ENCODE assay signal across 8 cellular contexts in genomic region chr7:47576031-47576908, GRCh38. TPM values are rescaled to one million over a fixed set of nuclear protein-coding genes. Genes with fewer than 3 reads are reported as not detected.
DNase-seq lines count a peak whose midpoint lies in the region; ATAC-seq and TF ChIP-seq lines count a peak whose summit lies in the region.

No MANE protein-coding gene starts in this region.

- intact Hi-C loops in Right ventricle myocardium inferior (cut with DNase I), result loop anchor here (10.0 kb wide), 1 partner anchor 239 kb away; no protein-coding TSS in a partner anchor
- intact Hi-C loops in cardiac septum (cut with DNase I), result loop anchor here (5.0 to 10.0 kb wide), 2 partner anchors 79 to 311 kb away; no protein-coding TSS in a partner anchor
- intact Hi-C loops in aorta (cut with DNase I), result loop anchor here in 1 of 2 donors (10.0 kb wide), 2 partner anchors 131 to 199 kb away; no protein-coding TSS in a partner anchor

- no peaks in the 10 kb centered on the region for H3K27me3 ChIP-seq in aorta (ENCODE audit: control insufficient read depth in 1 of 2, insufficient read depth in 2 of 2, low read length in 1 of 2)

- H3K36me3 Mint-ChIP-seq in brain, result peaks cover 11% of the 10 kb centered on the region
- peaks cover 6% of the 10 kb centered on the region for H3K36me3 Mint-ChIP-seq in memory B cell
- no peaks in the 10 kb centered on the region for H3K36me3 Mint-ChIP-seq in activated T-cell treated with anti-CD3 and anti-CD28 coated beads, Interleukin-2, amount 50 U/mL, for 72 hours (ENCODE audit: insufficient read depth in 2 of 2)

- H3K9me3 ChIP-seq in aorta (ENCODE audit: control insufficient read depth, low read length), result no peaks in the 10 kb centered on the region

- no peak for TF ChIP-seq CTCF in brain (conservative IDR thresholded peaks at IDR 0.05)

- H3K9me3 Mint-ChIP-seq in brain (peaks cover 0 to 7% (median 0%) of the 10 kb centered on the region in 5 experiments), memory B cell (no peaks in the 10 kb centered on the region)
- no peaks in the 10 kb centered on the region for H3K9me3 Mint-ChIP-seq in activated T-cell treated with anti-CD3 and anti-CD28 coated beads, Interleukin-2, amount 50 U/mL, for 72 hours

- 20 to 21% methylated on average over 15 of the region's 15 CpGs for WGBS in aorta, 2 donors

- peaks cover 91% of the 10 kb centered on the region for H3K4me1 Mint-ChIP-seq in brain
- H3K4me1 Mint-ChIP-seq in memory B cell, result peaks cover 64% of the 10 kb centered on the region
- H3K4me1 Mint-ChIP-seq in activated T-cell treated with anti-CD3 and anti-CD28 coated beads, Interleukin-2, amount 50 U/mL, for 72 hours (ENCODE audit: low read depth), result peaks cover 8% of the 10 kb centered on the region

- ATAC-seq in Right ventricle myocardium inferior (peak; percentile 69), memory B cell (ENCODE audit: low read depth) (peak; percentile 13), aorta (ENCODE audit: low FRiP score) (peak; percentile 68), GM18907 (IDR thresholded peaks at IDR 0.05; ENCODE audit: unreplicated experiment) (no peak)
- ATAC-seq in activated T-cell treated with anti-CD3 and anti-CD28 coated beads, Interleukin-2, amount 50 U/mL, for 72 hours (replicated peaks in 1 of 2), result no peak

- H3K4me1 ChIP-seq in aorta (ENCODE audit: control insufficient read depth in 1 of 2, insufficient read depth in 2 of 2, low read length in 2 of 2), result peaks cover 7 to 10% of the 10 kb centered on the region in 2 donors

- no peaks in the 10 kb centered on the region for H3K36me3 ChIP-seq in aorta (ENCODE audit: control insufficient read depth in 1 of 2, insufficient read depth in 2 of 2, low read length in 1 of 2)

- peak overlapping the region in 1 of 2 donors; percentile 90 for H3K27ac ChIP-seq in aorta (ENCODE audit: low read depth in 1 of 2, low read length in 2 of 2)

- H3K27me3 Mint-ChIP-seq in brain (peaks cover 10% of the 10 kb centered on the region), memory B cell (no peaks in the 10 kb centered on the region)
- peaks cover 24% of the 10 kb centered on the region for H3K27me3 Mint-ChIP-seq in activated T-cell treated with anti-CD3 and anti-CD28 coated beads, Interleukin-2, amount 50 U/mL, for 72 hours (ENCODE audit: low read depth)

- H3K27ac Mint-ChIP-seq in brain (peak overlapping the region; percentile 1 to 83 (median 30)), memory B cell (peak overlapping the region; percentile 62)
- H3K27ac Mint-ChIP-seq in activated T-cell treated with anti-CD3 and anti-CD28 coated beads, Interleukin-2, amount 50 U/mL, for 72 hours, result no peak overlapping the region

- peak; percentile 79 for DNase-seq in Right ventricle myocardium inferior (ENCODE audit: missing footprints)
- DNase-seq in cardiac septum (ENCODE audit: low spot score), result no peak
- DNase-seq in memory B cell (ENCODE audit: low spot score in 2 of 2), result no peak
- DNase-seq in aorta, result peak in 1 of 2 donors; percentile 82
- DNase-seq in iPS-NIHi11 (ENCODE audit: low spot score), result no peak
- DNase-seq in activated T-cell treated with anti-CD3 and anti-CD28 coated beads, Interleukin-2, amount 50 U/mL, for 72 hours, result no peak

- H3K4me3 ChIP-seq in aorta (ENCODE audit: low read length in 2 of 2), result no peak overlapping the region

- H3K4me3 Mint-ChIP-seq in brain (peak overlapping the region in 3 of 5 experiments; percentile 30 to 71 (median 37)), memory B cell (peak overlapping the region; percentile 44)
- H3K4me3 Mint-ChIP-seq in activated T-cell treated with anti-CD3 and anti-CD28 coated beads, Interleukin-2, amount 50 U/mL, for 72 hours, result no peak overlapping the region

RNA-seq across cellular contexts. Expression of gene TNS3, which starts 5.6 kb away (rescaled TPM):
- total RNA-seq in Right ventricle myocardium inferior, result 44.8 TPM
- total RNA-seq in cardiac septum, result 29.0 TPM
- polyA plus RNA-seq in brain (ENCODE audit: insufficient read depth, low read depth, low replicate concordance), result 28.1 TPM
- 100 to 1,000 TPM; 117 to 140 TPM for total RNA-seq in aorta
- polyA plus RNA-seq in aorta, result 10 to 100 TPM; 40.5 to 56.1 TPM
- total RNA-seq in activated T-cell treated with anti-CD3 and anti-CD28 coated beads, Interleukin-2, amount 50 U/mL, for 72 hours, result 1 to 10 TPM in 1 of 2 donors, under 1 TPM in 1; 0.29 to 1.2 TPM

Comparison
In these comparisons a context has a peak if more than half of its experiments do, and no peak if none do; other contexts are left out.
1. ATAC-seq: peak in Right ventricle myocardium inferior (single experiment), memory B cell (single experiment) and aorta (single experiment); none in GM18907 (single experiment) and activated T-cell treated with anti-CD3 and anti-CD28 coated beads, Interleukin-2, amount 50 U/mL, for 72 hours (0 of 2).
2. H3K4me3 Mint-ChIP-seq: peak in brain (3 of 5) and memory B cell (single experiment); none in activated T-cell treated with anti-CD3 and anti-CD28 coated beads, Interleukin-2, amount 50 U/mL, for 72 hours (0 of 2).
3. RNA of gene TNS3, which starts 5.6 kb away (total RNA-seq): 117 to 140 TPM in aorta, 44.8 TPM in Right ventricle myocardium inferior (single experiment) and 29.0 TPM in cardiac septum (single experiment); 0.29 to 1.2 TPM in activated T-cell treated with anti-CD3 and anti-CD28 coated beads, Interleukin-2, amount 50 U/mL, for 72 hours; every median in the first group is over 10 times any median in the second.